ENCODE assay signal across 13 cellular contexts in genomic region chr7:157930441-157930840, GRCh38.
"Had no signal": no experiment of that assay in that cellular context is flagged by ENCODE, and none has a peak within 500 bp of the region (broad histone marks: within the 10 kb centered on the region; RNA-seq: fewer than 3 reads in every experiment).

No MANE protein-coding gene starts in this region.

- H3K27ac ChIP-seq: ascending aorta, foreskin keratinocyte, right atrium auricular region, skin epidermis, stomach had no signal

- H3K4me3 ChIP-seq: ascending aorta, right atrium auricular region, skin epidermis, stomach had no signal

- H3K27me3 ChIP-seq: ascending aorta, foreskin keratinocyte, right atrium auricular region had no signal

- DNase-seq: activated CD4-positive, alpha-beta T cell treated with anti-CD3 and anti-CD28 coated beads, Interleukin-2, amount 50 U/mL, for 1 hour; activated CD4-positive, CD25-positive, alpha-beta regulatory T cell; activated gamma-delta T cell treated with Interleukin-2 at 50 U/mL for 16 hours; activated T-cell treated with anti-CD3 and anti-CD28 coated beads, Interleukin-2, amount 50 U/mL, for 48 hours; foreskin keratinocyte; mammary epithelial cell; naive thymus-derived CD8-positive, alpha-beta T cell; stimulated activated CD4-positive, alpha-beta T cell treated with anti-CD3 and anti-CD28 coated beads, Interleukin-4, amount 100 ng/mL, for 4 hours; stomach had no signal

- H3K36me3 ChIP-seq: ascending aorta, right atrium auricular region, stomach had no signal

- H3K4me1 ChIP-seq: ascending aorta, foreskin keratinocyte, right atrium auricular region, stomach had no signal

- ATAC-seq: foreskin keratinocyte; left lobe of liver; naive thymus-derived CD8-positive, alpha-beta T cell had no signal
